Comparison of ENCODE assay signal across 29 cellular contexts in genomic region chr2:231330311-231330710, GRCh38.
A peak's percentile ranks its signal among the peaks of the same experiment; 100 is the strongest.
DNase-seq lines count a peak whose midpoint lies in the region; ATAC-seq, FAIRE-seq and TF ChIP-seq lines count a peak whose summit lies in the region.
"Had no signal": no experiment of that assay in that cellular context is flagged by ENCODE, and none has a peak within 500 bp of the region (broad histone marks: within the 10 kb centered on the region; RNA-seq: fewer than 3 reads in every experiment).

No MANE protein-coding gene starts in this region.

- peaks cover 63% of the 10 kb centered on the region for H3K36me3 Mint-ChIP-seq in osteocyte (ENCODE audit: unreplicated experiment)
- H3K36me3 Mint-ChIP-seq: CD14-positive monocyte; CD4-positive, alpha-beta memory T cell; CD4-positive, CD25-positive, alpha-beta regulatory T cell; CD8-positive, alpha-beta memory T cell had no signal

- DNase-seq in kidney: peak; percentile 34
- peak; percentile 72 for DNase-seq in osteocyte (ENCODE audit: extremely low spot score, unreplicated experiment)
- DNase-seq in sciatic nerve (ENCODE audit: low spot score): peak; percentile 42
- no peak for DNase-seq in NCI-H446 (lab: John Stamatoyannopoulos, UW)
- no peak for DNase-seq in NCI-H748 (lab: John Stamatoyannopoulos, UW; ENCODE audit: unreplicated experiment)
- DNase-seq: 8988T; ACHN; BE2C; C1 segment of cervical spinal cord; CD4-positive, alpha-beta memory T cell; CD4-positive, CD25-positive, alpha-beta regulatory T cell; CD8-positive, alpha-beta memory T cell; COR-L47; DMS 273 treated with DMSO at 0.1 percent for 48 hours; DMS153; DMS53; DMS79; DND-41; EL; GDM1 had no signal

- no peaks in the 10 kb centered on the region for H3K4me1 ChIP-seq in kidney (ENCODE audit: control insufficient read depth in 1 of 2, insufficient read depth in 1 of 2, low read depth in 1 of 2, low read length in 2 of 2)
- H3K4me1 ChIP-seq: BE2C, BLaER1 had no signal

- peaks cover 8% of the 10 kb centered on the region for H3K4me1 Mint-ChIP-seq in osteocyte (ENCODE audit: unreplicated experiment)
- H3K4me1 Mint-ChIP-seq: CD14-positive monocyte; CD4-positive, alpha-beta memory T cell; CD4-positive, CD25-positive, alpha-beta regulatory T cell; CD8-positive, alpha-beta memory T cell had no signal

- peaks cover 0 to 5% of the 10 kb centered on the region in 2 donors for H3K36me3 ChIP-seq in kidney (ENCODE audit: control insufficient read depth in 1 of 2, insufficient read depth in 2 of 2, low read length in 2 of 2)
- H3K36me3 ChIP-seq: BLaER1 had no signal

- H3K4me3 Mint-ChIP-seq in osteocyte (ENCODE audit: unreplicated experiment): no peak overlapping the region
- H3K4me3 Mint-ChIP-seq: CD14-positive monocyte; CD4-positive, alpha-beta memory T cell; CD4-positive, CD25-positive, alpha-beta regulatory T cell; CD8-positive, alpha-beta memory T cell had no signal

- no peaks in the 10 kb centered on the region for H3K9me3 ChIP-seq in kidney (ENCODE audit: control insufficient read depth in 1 of 2, low read length in 2 of 2)
- H3K9me3 ChIP-seq: BE2C, BLaER1 had no signal

- no peaks in the 10 kb centered on the region for H3K9me3 Mint-ChIP-seq in osteocyte (ENCODE audit: unreplicated experiment)
- H3K9me3 Mint-ChIP-seq: CD14-positive monocyte; CD4-positive, alpha-beta memory T cell; CD4-positive, CD25-positive, alpha-beta regulatory T cell; CD8-positive, alpha-beta memory T cell had no signal

- H3K27ac ChIP-seq in kidney (ENCODE audit: low read depth in 2 of 2, low read length in 2 of 2): no peak overlapping the region
- H3K27ac ChIP-seq: BLaER1 had no signal

- TF ChIP-seq CTCF in kidney (IDR thresholded peaks at IDR 0.05; ENCODE audit: borderline replicate concordance, extremely low read depth, insufficient read depth) (no peak), osteocyte (IDR thresholded peaks at IDR 0.05) (no peak)

- no peak overlapping the region for H3K9ac ChIP-seq in kidney (ENCODE audit: low read length in 2 of 2)
- H3K9ac ChIP-seq: BLaER1 had no signal

- no peak for FAIRE-seq in kidney (lab: Jason Lieb, UNC)
- FAIRE-seq: A204.1, GM12878, GM12892, GM18507, GM19239 had no signal

- no peak overlapping the region for H3K4me3 ChIP-seq in kidney (ENCODE audit: low read length in 2 of 2)
- H3K4me3 ChIP-seq: BLaER1, GM12878 had no signal

- no peak for ATAC-seq in sciatic nerve
- no peak for ATAC-seq in GM21528 (IDR thresholded peaks at IDR 0.05; ENCODE audit: low FRiP score, unreplicated experiment)
- ATAC-seq in GM18873 (IDR thresholded peaks at IDR 0.05; ENCODE audit: low FRiP score, unreplicated experiment): no peak
- ATAC-seq: GM12878 had no signal

- H3K27ac Mint-ChIP-seq in osteocyte (ENCODE audit: unreplicated experiment): no peak overlapping the region
- H3K27ac Mint-ChIP-seq: CD14-positive monocyte; CD4-positive, alpha-beta memory T cell; CD4-positive, CD25-positive, alpha-beta regulatory T cell; CD8-positive, alpha-beta memory T cell had no signal

- no peaks in the 10 kb centered on the region for H3K27me3 Mint-ChIP-seq in osteocyte (ENCODE audit: unreplicated experiment)
- H3K27me3 Mint-ChIP-seq: CD4-positive, CD25-positive, alpha-beta regulatory T cell had no signal

- intact Hi-C loops in kidney (cut with DNase I): no loop called here
- intact Hi-C loops in sciatic nerve (cut with DNase I): no loop called here

Comparison
In these comparisons a context has a peak if more than half of its experiments do, and no peak if none do; other contexts are left out.
1. DNase-seq: peak in kidney (single experiment), osteocyte (single experiment) and sciatic nerve (single experiment); none in NCI-H446 (0 of 2) and NCI-H748 (single experiment).